In genomic region chr1:28521502-28522164, GRCh38 we compare ENCODE assay signal across 2 cellular contexts.
TF ChIP-seq lines count a peak whose summit lies in the region.

No MANE protein-coding gene starts in this region.

TF ChIP-seq in HCT116, 20 proteins besides CTCF, POLR2A, EP300 and RAD21 (continued from another document):
- no peak for TF ChIP-seq SIN3A (IDR thresholded peaks at IDR 0.05; ENCODE audit: low read depth)
- TF ChIP-seq JUND (IDR thresholded peaks at IDR 0.05) = no peak
- TF ChIP-seq SRF (IDR thresholded peaks at IDR 0.05; ENCODE audit: low read depth) = no peak
- TF ChIP-seq ZBTB33 (IDR thresholded peaks at IDR 0.05; ENCODE audit: extremely low read depth, insufficient replicate concordance, low read length) = no peak

TF ChIP-seq in WTC11, 78 proteins besides CTCF, POLR2A, EP300 and RAD21 (continued from another document):
- no peak for TF ChIP-seq ATF1 (CRISPR knock-in tag; IDR thresholded peaks at IDR 0.05)
- no peak for TF ChIP-seq IRF1 (CRISPR knock-in tag; IDR thresholded peaks at IDR 0.05)
- TF ChIP-seq, protein P1, sequence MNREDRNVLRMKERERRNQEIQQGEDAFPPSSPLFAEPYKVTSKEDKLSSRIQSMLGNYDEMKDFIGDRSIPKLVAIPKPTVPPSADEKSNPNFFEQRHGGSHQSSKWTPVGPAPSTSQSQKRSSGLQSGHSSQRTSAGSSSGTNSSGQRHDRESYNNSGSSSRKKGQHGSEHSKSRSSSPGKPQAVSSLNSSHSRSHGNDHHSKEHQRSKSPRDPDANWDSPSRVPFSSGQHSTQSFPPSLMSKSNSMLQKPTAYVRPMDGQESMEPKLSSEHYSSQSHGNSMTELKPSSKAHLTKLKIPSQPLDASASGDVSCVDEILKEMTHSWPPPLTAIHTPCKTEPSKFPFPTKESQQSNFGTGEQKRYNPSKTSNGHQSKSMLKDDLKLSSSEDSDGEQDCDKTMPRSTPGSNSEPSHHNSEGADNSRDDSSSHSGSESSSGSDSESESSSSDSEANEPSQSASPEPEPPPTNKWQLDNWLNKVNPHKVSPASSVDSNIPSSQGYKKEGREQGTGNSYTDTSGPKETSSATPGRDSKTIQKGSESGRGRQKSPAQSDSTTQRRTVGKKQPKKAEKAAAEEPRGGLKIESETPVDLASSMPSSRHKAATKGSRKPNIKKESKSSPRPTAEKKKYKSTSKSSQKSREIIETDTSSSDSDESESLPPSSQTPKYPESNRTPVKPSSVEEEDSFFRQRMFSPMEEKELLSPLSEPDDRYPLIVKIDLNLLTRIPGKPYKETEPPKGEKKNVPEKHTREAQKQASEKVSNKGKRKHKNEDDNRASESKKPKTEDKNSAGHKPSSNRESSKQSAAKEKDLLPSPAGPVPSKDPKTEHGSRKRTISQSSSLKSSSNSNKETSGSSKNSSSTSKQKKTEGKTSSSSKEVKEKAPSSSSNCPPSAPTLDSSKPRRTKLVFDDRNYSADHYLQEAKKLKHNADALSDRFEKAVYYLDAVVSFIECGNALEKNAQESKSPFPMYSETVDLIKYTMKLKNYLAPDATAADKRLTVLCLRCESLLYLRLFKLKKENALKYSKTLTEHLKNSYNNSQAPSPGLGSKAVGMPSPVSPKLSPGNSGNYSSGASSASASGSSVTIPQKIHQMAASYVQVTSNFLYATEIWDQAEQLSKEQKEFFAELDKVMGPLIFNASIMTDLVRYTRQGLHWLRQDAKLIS (CRISPR knock-in tag; IDR thresholded peaks at IDR 0.05; ENCODE audit: borderline replicate concordance) = no peak
- TF ChIP-seq TP53 (CRISPR knock-in tag; IDR thresholded peaks at IDR 0.05) = no peak
- no peak for TF ChIP-seq NR1H2 (CRISPR knock-in tag; IDR thresholded peaks at IDR 0.05)
- TF ChIP-seq, protein P2, sequence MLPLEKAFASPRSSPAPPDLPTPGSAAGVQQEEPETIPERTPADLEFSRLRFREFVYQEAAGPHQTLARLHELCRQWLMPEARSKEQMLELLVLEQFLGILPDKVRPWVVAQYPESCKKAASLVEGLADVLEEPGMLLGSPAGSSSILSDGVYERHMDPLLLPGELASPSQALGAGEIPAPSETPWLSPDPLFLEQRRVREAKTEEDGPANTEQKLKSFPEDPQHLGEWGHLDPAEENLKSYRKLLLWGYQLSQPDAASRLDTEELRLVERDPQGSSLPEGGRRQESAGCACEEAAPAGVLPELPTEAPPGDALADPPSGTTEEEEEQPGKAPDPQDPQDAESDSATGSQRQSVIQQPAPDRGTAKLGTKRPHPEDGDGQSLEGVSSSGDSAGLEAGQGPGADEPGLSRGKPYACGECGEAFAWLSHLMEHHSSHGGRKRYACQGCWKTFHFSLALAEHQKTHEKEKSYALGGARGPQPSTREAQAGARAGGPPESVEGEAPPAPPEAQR (CRISPR knock-in tag; IDR thresholded peaks at IDR 0.05) = no peak
- no peak for TF ChIP-seq ZNF219 (CRISPR knock-in tag; IDR thresholded peaks at IDR 0.05; ENCODE audit: borderline replicate concordance)
- TF ChIP-seq, protein P3, sequence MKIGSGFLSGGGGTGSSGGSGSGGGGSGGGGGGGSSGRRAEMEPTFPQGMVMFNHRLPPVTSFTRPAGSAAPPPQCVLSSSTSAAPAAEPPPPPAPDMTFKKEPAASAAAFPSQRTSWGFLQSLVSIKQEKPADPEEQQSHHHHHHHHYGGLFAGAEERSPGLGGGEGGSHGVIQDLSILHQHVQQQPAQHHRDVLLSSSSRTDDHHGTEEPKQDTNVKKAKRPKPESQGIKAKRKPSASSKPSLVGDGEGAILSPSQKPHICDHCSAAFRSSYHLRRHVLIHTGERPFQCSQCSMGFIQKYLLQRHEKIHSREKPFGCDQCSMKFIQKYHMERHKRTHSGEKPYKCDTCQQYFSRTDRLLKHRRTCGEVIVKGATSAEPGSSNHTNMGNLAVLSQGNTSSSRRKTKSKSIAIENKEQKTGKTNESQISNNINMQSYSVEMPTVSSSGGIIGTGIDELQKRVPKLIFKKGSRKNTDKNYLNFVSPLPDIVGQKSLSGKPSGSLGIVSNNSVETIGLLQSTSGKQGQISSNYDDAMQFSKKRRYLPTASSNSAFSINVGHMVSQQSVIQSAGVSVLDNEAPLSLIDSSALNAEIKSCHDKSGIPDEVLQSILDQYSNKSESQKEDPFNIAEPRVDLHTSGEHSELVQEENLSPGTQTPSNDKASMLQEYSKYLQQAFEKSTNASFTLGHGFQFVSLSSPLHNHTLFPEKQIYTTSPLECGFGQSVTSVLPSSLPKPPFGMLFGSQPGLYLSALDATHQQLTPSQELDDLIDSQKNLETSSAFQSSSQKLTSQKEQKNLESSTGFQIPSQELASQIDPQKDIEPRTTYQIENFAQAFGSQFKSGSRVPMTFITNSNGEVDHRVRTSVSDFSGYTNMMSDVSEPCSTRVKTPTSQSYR (CRISPR knock-in tag; IDR thresholded peaks at IDR 0.05) = no peak
- TF ChIP-seq ZNF396 (CRISPR knock-in tag; IDR thresholded peaks at IDR 0.05; ENCODE audit: borderline replicate concordance) = no peak
- TF ChIP-seq PREB (CRISPR knock-in tag; IDR thresholded peaks at IDR 0.05; ENCODE audit: borderline replicate concordance) = no peak
- no peak for TF ChIP-seq HMGA2 (CRISPR knock-in tag; IDR thresholded peaks at IDR 0.05)
- TF ChIP-seq, protein P4, sequence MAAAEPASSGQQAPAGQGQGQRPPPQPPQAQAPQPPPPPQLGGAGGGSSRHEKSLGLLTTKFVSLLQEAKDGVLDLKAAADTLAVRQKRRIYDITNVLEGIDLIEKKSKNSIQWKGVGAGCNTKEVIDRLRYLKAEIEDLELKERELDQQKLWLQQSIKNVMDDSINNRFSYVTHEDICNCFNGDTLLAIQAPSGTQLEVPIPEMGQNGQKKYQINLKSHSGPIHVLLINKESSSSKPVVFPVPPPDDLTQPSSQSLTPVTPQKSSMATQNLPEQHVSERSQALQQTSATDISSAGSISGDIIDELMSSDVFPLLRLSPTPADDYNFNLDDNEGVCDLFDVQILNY (CRISPR knock-in tag; IDR thresholded peaks at IDR 0.05) = no peak
- TF ChIP-seq OVOL2 (CRISPR knock-in tag; IDR thresholded peaks at IDR 0.05; ENCODE audit: borderline replicate concordance) = no peak
- TF ChIP-seq, protein P5, sequence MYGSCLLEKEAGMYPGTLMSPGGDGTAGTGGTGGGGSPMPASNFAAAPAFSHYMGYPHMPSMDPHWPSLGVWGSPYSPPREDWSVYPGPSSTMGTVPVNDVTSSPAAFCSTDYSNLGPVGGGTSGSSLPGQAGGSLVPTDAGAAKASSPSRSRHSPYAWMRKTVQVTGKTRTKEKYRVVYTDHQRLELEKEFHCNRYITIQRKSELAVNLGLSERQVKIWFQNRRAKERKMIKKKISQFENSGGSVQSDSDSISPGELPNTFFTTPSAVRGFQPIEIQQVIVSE (CRISPR knock-in tag; IDR thresholded peaks at IDR 0.05; ENCODE audit: borderline replicate concordance) = no peak
- no peak for TF ChIP-seq RORB (CRISPR knock-in tag; IDR thresholded peaks at IDR 0.05)
- no peak for TF ChIP-seq JUN (CRISPR knock-in tag; IDR thresholded peaks at IDR 0.05)
- no peak for TF ChIP-seq ZNF416 (CRISPR knock-in tag; IDR thresholded peaks at IDR 0.05)
- no peak for TF ChIP-seq MXD4 (CRISPR knock-in tag; IDR thresholded peaks at IDR 0.05; ENCODE audit: borderline replicate concordance)
TF ChIP-seq in WTC11: peak in this region for 0.
